8 cellular contexts compared by ENCODE assay signal in genomic region chr10:79285315-79286185, GRCh38.
DNase-seq lines count a peak whose midpoint lies in the region; ATAC-seq, FAIRE-seq and TF ChIP-seq lines count a peak whose summit lies in the region.

No MANE protein-coding gene starts in this region.

- H3K9me3 ChIP-seq in left ventricle myocardium inferior (replicated peaks) (no peaks in the 10 kb centered on the region), uterus (no peaks in the 10 kb centered on the region)

- H3K36me3 ChIP-seq in left ventricle myocardium inferior (peaks cover 37% of the 10 kb centered on the region), uterus (no peaks in the 10 kb centered on the region)

- intact Hi-C loops in left ventricle myocardium inferior (cut with micrococcal nuclease): no loop called here
- intact Hi-C loops in uterus (cut with DNase I; ENCODE audit: low total_unique reads): no loop called here
- intact Hi-C loops in left colon (cut with DNase I, micrococcal nuclease): no loop called here

- H3K27ac ChIP-seq in left ventricle myocardium inferior (replicated peaks): peak overlapping the region; percentile 68
- peak overlapping the region; percentile 22 to 58 for H3K27ac ChIP-seq in uterus

- H3K4me1 ChIP-seq in left ventricle myocardium inferior (peaks cover 72% of the 10 kb centered on the region), uterus (peaks cover 0 to 9% of the 10 kb centered on the region in 2 donors)

- no peak overlapping the region for H3K4me3 ChIP-seq in left ventricle myocardium inferior
- no peak overlapping the region for H3K4me3 ChIP-seq in uterus

- peak; percentile 23; the same call in 1 of the 2 replicates for TF ChIP-seq POLR2A in Raji (IDR thresholded peaks at IDR 0.05; ENCODE audit: insufficient read depth, low read depth, low read length)
- no peak for TF ChIP-seq POLR2A in uterus (IDR thresholded peaks at IDR 0.05)

- TF ChIP-seq CTCF in left ventricle myocardium inferior (IDR thresholded peaks at IDR 0.05; ENCODE audit: borderline replicate concordance): no peak
- no peak for TF ChIP-seq CTCF in uterus (IDR thresholded peaks at IDR 0.05)
- no peak for TF ChIP-seq CTCF in D721Med (IDR thresholded peaks at IDR 0.05; ENCODE audit: insufficient read depth, missing control alignments)

- DNase-seq in left ventricle myocardium inferior (no peak), uterus (no peak), left colon (no peak), D721Med (ENCODE audit: insufficient read length, low spot score) (no peak), NCI-H1694 treated with DMSO at 0.1 percent for 48 hours (lab: John Stamatoyannopoulos, UW) (no peak)

- H3K27me3 ChIP-seq in left ventricle myocardium inferior (ENCODE audit: low read depth) (no peaks in the 10 kb centered on the region), uterus (no peaks in the 10 kb centered on the region)

- ATAC-seq in GM18868 (IDR thresholded peaks at IDR 0.05; ENCODE audit: unreplicated experiment): peak; percentile 65
- peak; percentile 52 for ATAC-seq in HG02623 (IDR thresholded peaks at IDR 0.05; ENCODE audit: unreplicated experiment)
- no peak for ATAC-seq in left colon

- no peak for FAIRE-seq in D721Med (lab: Jason Lieb, UNC)
